In genomic region chr19:49340069-49340864, GRCh38 we compare ENCODE assay signal across 8 cellular contexts. TPM values are rescaled to one million over a fixed set of nuclear protein-coding genes. Genes with fewer than 3 reads are reported as not detected.
DNase-seq lines count a peak whose midpoint lies in the region; ATAC-seq and TF ChIP-seq lines count a peak whose summit lies in the region.

No MANE protein-coding gene starts in this region.

- ATAC-seq in body of pancreas, result peak; percentile 67
- ATAC-seq in lower lobe of right lung, result peak; percentile 76 to 78

- H3F3A ChIP-seq in GM23248 (ENCODE audit: insufficient read depth), result no peaks in the 10 kb centered on the region

- H3K4me2 ChIP-seq in GM23248 (ENCODE audit: unreplicated experiment), result peak overlapping the region; percentile 26

- no peak overlapping the region for H3K9ac ChIP-seq in GM23248

- intact Hi-C loops in body of pancreas (cut with DNase I) (no loop called here), lower lobe of right lung (cut with DNase I) (no loop called here), uterus (cut with DNase I; ENCODE audit: low total_unique reads) (no loop called here)

- H3K4me1 ChIP-seq in GM23248 (ENCODE audit: insufficient read depth) (no peaks in the 10 kb centered on the region), body of pancreas (peaks cover 30% of the 10 kb centered on the region), lower lobe of right lung (peaks cover 30% of the 10 kb centered on the region), uterus (peaks cover 0 to 4% of the 10 kb centered on the region in 2 donors)

- in situ Hi-C loops in GM13976 (cut with MboI; ENCODE audit: low sequenced_read_pairs, unreplicated experiment) (no loop called here), GM23248 (cut with MboI) (no loop called here), G401 (cut with HindIII; ENCODE audit: low sequenced_read_pairs) (no loop called here)

- DNase-seq in GM13976 (ENCODE audit: low spot score) (peak; percentile 96), GM23248 (peak; percentile 39), MV-4-11 (lab: John Stamatoyannopoulos, UW) (peak; percentile 29), body of pancreas (peak; percentile 90 to 94 (median 92)), lower lobe of right lung (peak; percentile 75), uterus (peak; percentile 70 to 74), G401 (ENCODE audit: low spot score) (no peak), GF-D8 (lab: John Stamatoyannopoulos, UW) (no peak)

- no peak for TF ChIP-seq POLR2A in body of pancreas (IDR thresholded peaks at IDR 0.05)
- TF ChIP-seq POLR2A in uterus (IDR thresholded peaks at IDR 0.05), result no peak

- H3K36me3 ChIP-seq in GM23248 (ENCODE audit: low read depth) (no peaks in the 10 kb centered on the region; the same call in 1 of the 2 replicates), body of pancreas (replicated peaks in 1 of 2; ENCODE audit: insufficient read depth in 1 of 2, low read depth in 2 of 2) (peaks cover 0 to 4% of the 10 kb centered on the region in 2 donors), lower lobe of right lung (peaks cover 44% of the 10 kb centered on the region), uterus (no peaks in the 10 kb centered on the region)

- H3K27me3 ChIP-seq in GM23248 (replicated peaks; ENCODE audit: insufficient read depth), result no peaks in the 10 kb centered on the region
- H3K27me3 ChIP-seq in body of pancreas, result no peaks in the 10 kb centered on the region
- H3K27me3 ChIP-seq in lower lobe of right lung (ENCODE audit: low read depth), result no peaks in the 10 kb centered on the region
- no peaks in the 10 kb centered on the region for H3K27me3 ChIP-seq in uterus

- peak overlapping the region; percentile 74 for H2AFZ ChIP-seq in GM23248

- TF ChIP-seq CTCF in GM13976 (IDR thresholded peaks at IDR 0.05; ENCODE audit: borderline replicate concordance, control extremely low read depth, extremely low read depth, insufficient read depth, missing control alignments) (no peak), body of pancreas (IDR thresholded peaks at IDR 0.05) (no peak), lower lobe of right lung (IDR thresholded peaks at IDR 0.05) (no peak), uterus (IDR thresholded peaks at IDR 0.05) (no peak)

- H3K9me3 ChIP-seq in GM23248 (ENCODE audit: low read depth) (no peaks in the 10 kb centered on the region), body of pancreas (no peaks in the 10 kb centered on the region), lower lobe of right lung (no peaks in the 10 kb centered on the region), uterus (no peaks in the 10 kb centered on the region)

- H3K79me2 ChIP-seq in GM23248 (ENCODE audit: insufficient read depth), result no peaks in the 10 kb centered on the region

- 21% methylated on average over 35 to 36 of the region's 36 CpGs for WGBS in GM23248 (ENCODE audit: low coverage in 1 of 2, low lambda C conversion rate in 2 of 2, missing lambda C conversion rate in 2 of 2), 2 experiments
- 6 to 14% methylated on average over 36 of the region's 36 CpGs for WGBS in body of pancreas, 2 donors

- no peaks in the 10 kb centered on the region for H3K9me2 ChIP-seq in GM23248 (ENCODE audit: insufficient read depth)

- H3K27ac ChIP-seq in GM23248 (no peak overlapping the region), body of pancreas (peak overlapping the region; percentile 88 to 98 (median 96)), lower lobe of right lung (peak overlapping the region; percentile 87), uterus (peak overlapping the region; percentile 70 to 85)

- H4K20me1 ChIP-seq in GM23248 (ENCODE audit: insufficient read depth), result no peaks in the 10 kb centered on the region

- H3K4me3 ChIP-seq in GM23248 (peak overlapping the region; percentile 59), body of pancreas (no peak overlapping the region), lower lobe of right lung (peak overlapping the region; percentile 60), uterus (peak overlapping the region; percentile 35 to 53)

RNA-seq across cellular contexts. Expression of gene CD37, which starts 5.1 kb away (rescaled TPM):
- total RNA-seq in GM23248 (2014; rRNA removed; shearing (Covaris generic)), result not detected in 2 replicates
- polyA plus RNA-seq in GM23248 (2016; fragmentation: Nextera tagmentation; extraction: Ambion mirVana), result 1.8 and 2.4 TPM in 2 replicates
- total RNA-seq in body of pancreas (1 to 10 TPM; 4.0 to 6.2 TPM), lower lobe of right lung (175 TPM), uterus (10 to 100 TPM in 1 of 4 donors, 1 to 10 TPM in 3; 4.4 to 11.0 (median 7.8) TPM)
- not detected in 2 replicates for total RNA-seq in G401 (2014; rRNA removed; shearing (Covaris generic))

RNA-seq across cellular contexts. Expression of gene SLC6A16, which starts 15.3 kb away (rescaled TPM):
- total RNA-seq in GM23248 (2014; rRNA removed; shearing (Covaris generic)), result 0.51 TPM in 1 of 2 replicates, not detected in the other
- polyA plus RNA-seq in GM23248 (2016; fragmentation: Nextera tagmentation; extraction: Ambion mirVana), result 0.40 TPM in 1 of 2 replicates, not detected in the other
- total RNA-seq in body of pancreas (1 to 10 TPM in 1 of 2 donors, under 1 TPM in 1; 0.99 to 1.6 TPM), lower lobe of right lung (4.9 TPM), uterus (1 to 10 TPM in 1 of 4 donors, under 1 TPM in 2, not detected in 1; 0.55 to 7.5 (median 0.88) TPM)
- total RNA-seq in G401 (2014; rRNA removed; shearing (Covaris generic)), result 6.6 TPM in 1 of 2 replicates, not detected in the other

RNA-seq across cellular contexts. Expression of gene TEAD2, which starts 21.9 kb away (rescaled TPM):
- total RNA-seq in GM23248 (2014; rRNA removed; shearing (Covaris generic)), result 13.9 and 18.7 TPM in 2 replicates
- 7.1 and 7.8 TPM in 2 replicates for polyA plus RNA-seq in GM23248 (2016; fragmentation: Nextera tagmentation; extraction: Ambion mirVana)
- total RNA-seq in body of pancreas, result 10 to 100 TPM; 12.2 to 15.2 TPM
- 36.2 TPM for total RNA-seq in lower lobe of right lung
- 10 to 100 TPM; 21.8 to 83.2 (median 48.5) TPM for total RNA-seq in uterus
- total RNA-seq in G401 (2014; rRNA removed; shearing (Covaris generic)), result 30.2 and 33.2 TPM in 2 replicates

RNA-seq across cellular contexts. Expression of gene DKKL1, which starts 23.4 kb away (rescaled TPM):
- total RNA-seq in GM23248 (2014; rRNA removed; shearing (Covaris generic)), result 0.63 TPM in 1 of 2 replicates, not detected in the other
- polyA plus RNA-seq in GM23248 (2016; fragmentation: Nextera tagmentation; extraction: Ambion mirVana), result 0.30 TPM in 1 of 2 replicates, not detected in the other
- total RNA-seq in body of pancreas (not detected), lower lobe of right lung (0.92 TPM), uterus (1 to 10 TPM in 1 of 4 donors, not detected in 3; 1.3 TPM)
- 6.2 and 7.3 TPM in 2 replicates for total RNA-seq in G401 (2014; rRNA removed; shearing (Covaris generic))

RNA-seq across cellular contexts. Expression of gene KASH5, which starts 47.8 kb away (rescaled TPM):
- not detected in 2 replicates for total RNA-seq in GM23248 (2014; rRNA removed; shearing (Covaris generic))
- not detected in 2 replicates for polyA plus RNA-seq in GM23248 (2016; fragmentation: Nextera tagmentation; extraction: Ambion mirVana)
- total RNA-seq in body of pancreas, result 1 to 10 TPM in 1 of 2 donors, under 1 TPM in 1; 0.66 to 2.6 TPM
- 3.1 TPM for total RNA-seq in lower lobe of right lung
- under 1 TPM in 1 of 4 donors, not detected in 3; 0.55 TPM for total RNA-seq in uterus
- not detected in 2 replicates for total RNA-seq in G401 (2014; rRNA removed; shearing (Covaris generic))

Comparison
In these comparisons a context has a peak if more than half of its experiments do, and no peak if none do; other contexts are left out.
1. DNase-seq: peak in GM13976 (single experiment), GM23248 (single experiment), MV-4-11 (single experiment), body of pancreas (4 of 4), lower lobe of right lung (single experiment) and uterus (2 of 2); none in G401 (single experiment) and GF-D8 (single experiment).
2. H3K4me3 ChIP-seq: peak in GM23248 (single experiment), lower lobe of right lung (single experiment) and uterus (2 of 2); none in body of pancreas (0 of 2).
3. RNA of gene CD37, which starts 5.1 kb away (total RNA-seq): 175 TPM in lower lobe of right lung (single experiment); 4.4 to 11.0 TPM in uterus, 4.0 to 6.2 TPM in body of pancreas, not detected in GM23248 and not detected in G401; every median in the first group is over 10 times any median in the second.